In the genomic region with DNA sequence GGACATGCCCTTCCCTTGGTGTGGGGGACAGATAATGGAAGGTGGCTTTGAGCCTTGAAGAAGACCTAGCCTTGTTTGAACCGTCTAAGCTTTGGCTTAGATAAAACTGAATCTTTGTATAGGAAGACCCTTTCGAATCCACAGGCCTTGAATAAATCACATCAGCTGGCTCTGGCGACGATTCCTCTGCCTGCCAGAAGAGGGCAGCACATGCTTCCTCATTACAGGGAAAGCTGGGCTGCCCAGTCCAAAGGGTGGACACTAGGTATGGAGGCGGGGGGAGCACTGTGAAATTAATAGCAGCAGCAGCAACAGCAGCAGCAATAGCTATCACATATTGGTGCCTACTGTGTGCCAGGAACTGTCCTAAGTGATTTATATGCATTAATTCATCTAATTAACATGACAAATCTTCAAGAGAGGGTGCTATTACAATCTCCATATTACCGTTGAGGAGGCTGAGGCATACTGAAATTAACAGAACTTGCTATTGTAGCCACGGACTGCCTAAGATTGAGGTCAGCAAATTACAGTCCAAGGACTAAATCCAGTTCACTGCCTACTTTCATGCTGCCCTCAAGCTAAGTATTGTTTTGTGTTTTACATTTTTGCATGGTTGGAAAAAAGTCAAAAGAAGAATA, we compare ENCODE assay signal across 1 cellular context.
TF ChIP-seq lines count a peak whose summit lies in the region.

No MANE protein-coding gene starts in this region.

TF ChIP-seq in HepG2, 621 proteins besides CTCF, POLR2A, EP300 and RAD21 (continued from another document):
- TF ChIP-seq, protein P1, sequence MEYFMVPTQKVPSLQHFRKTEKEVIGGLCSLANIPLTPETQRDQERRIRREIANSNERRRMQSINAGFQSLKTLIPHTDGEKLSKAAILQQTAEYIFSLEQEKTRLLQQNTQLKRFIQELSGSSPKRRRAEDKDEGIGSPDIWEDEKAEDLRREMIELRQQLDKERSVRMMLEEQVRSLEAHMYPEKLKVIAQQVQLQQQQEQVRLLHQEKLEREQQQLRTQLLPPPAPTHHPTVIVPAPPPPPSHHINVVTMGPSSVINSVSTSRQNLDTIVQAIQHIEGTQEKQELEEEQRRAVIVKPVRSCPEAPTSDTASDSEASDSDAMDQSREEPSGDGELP (IDR thresholded peaks at IDR 0.05; ENCODE audit: borderline replicate concordance, low read depth): peak; percentile 72; the same call in 1 of the 2 replicates
- TF ChIP-seq GFI1 (CRISPR knock-in tag; IDR thresholded peaks at IDR 0.05; ENCODE audit: borderline replicate concordance) (0 out of 2 replicates have a peak, but pooled peaks have one; percentile 57), ARNTL (CRISPR knock-in tag; IDR thresholded peaks at IDR 0.05) (no peak), SALL1 (CRISPR knock-in tag; IDR thresholded peaks at IDR 0.05) (peak; percentile 25; the same call in 1 of the 2 replicates), ZNF614 (CRISPR knock-in tag; IDR thresholded peaks at IDR 0.05; ENCODE audit: borderline replicate concordance) (0 out of 2 replicates have a peak, but pooled peaks have one; percentile 21), TEAD3 (CRISPR knock-in tag; optimal IDR thresholded peaks at IDR 0.05; ENCODE audit: borderline replicate concordance) (peak; percentile 39), MIXL1 (CRISPR knock-in tag; IDR thresholded peaks at IDR 0.05) (peak; percentile 75), HNF4A (CRISPR knock-in tag; IDR thresholded peaks at IDR 0.05) (0 out of 2 replicates have a peak, but pooled peaks have one; percentile 10), STAG1 (CRISPR knock-in tag; IDR thresholded peaks at IDR 0.05) (peak; percentile 68), GABPB1 (CRISPR knock-in tag; IDR thresholded peaks at IDR 0.05) (peak; percentile 69), XRCC5 (optimal IDR thresholded peaks at IDR 0.05; ENCODE audit: low read length) (peak; percentile 80)
- TF ChIP-seq, protein P2, sequence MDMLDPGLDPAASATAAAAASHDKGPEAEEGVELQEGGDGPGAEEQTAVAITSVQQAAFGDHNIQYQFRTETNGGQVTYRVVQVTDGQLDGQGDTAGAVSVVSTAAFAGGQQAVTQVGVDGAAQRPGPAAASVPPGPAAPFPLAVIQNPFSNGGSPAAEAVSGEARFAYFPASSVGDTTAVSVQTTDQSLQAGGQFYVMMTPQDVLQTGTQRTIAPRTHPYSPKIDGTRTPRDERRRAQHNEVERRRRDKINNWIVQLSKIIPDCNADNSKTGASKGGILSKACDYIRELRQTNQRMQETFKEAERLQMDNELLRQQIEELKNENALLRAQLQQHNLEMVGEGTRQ (IDR thresholded peaks at IDR 0.05; ENCODE audit: low read depth, low read length): no peak
- TF ChIP-seq, protein P2 (CRISPR knock-in tag; IDR thresholded peaks at IDR 0.05; ENCODE audit: borderline replicate concordance): no peak
- TF ChIP-seq, protein P3, sequence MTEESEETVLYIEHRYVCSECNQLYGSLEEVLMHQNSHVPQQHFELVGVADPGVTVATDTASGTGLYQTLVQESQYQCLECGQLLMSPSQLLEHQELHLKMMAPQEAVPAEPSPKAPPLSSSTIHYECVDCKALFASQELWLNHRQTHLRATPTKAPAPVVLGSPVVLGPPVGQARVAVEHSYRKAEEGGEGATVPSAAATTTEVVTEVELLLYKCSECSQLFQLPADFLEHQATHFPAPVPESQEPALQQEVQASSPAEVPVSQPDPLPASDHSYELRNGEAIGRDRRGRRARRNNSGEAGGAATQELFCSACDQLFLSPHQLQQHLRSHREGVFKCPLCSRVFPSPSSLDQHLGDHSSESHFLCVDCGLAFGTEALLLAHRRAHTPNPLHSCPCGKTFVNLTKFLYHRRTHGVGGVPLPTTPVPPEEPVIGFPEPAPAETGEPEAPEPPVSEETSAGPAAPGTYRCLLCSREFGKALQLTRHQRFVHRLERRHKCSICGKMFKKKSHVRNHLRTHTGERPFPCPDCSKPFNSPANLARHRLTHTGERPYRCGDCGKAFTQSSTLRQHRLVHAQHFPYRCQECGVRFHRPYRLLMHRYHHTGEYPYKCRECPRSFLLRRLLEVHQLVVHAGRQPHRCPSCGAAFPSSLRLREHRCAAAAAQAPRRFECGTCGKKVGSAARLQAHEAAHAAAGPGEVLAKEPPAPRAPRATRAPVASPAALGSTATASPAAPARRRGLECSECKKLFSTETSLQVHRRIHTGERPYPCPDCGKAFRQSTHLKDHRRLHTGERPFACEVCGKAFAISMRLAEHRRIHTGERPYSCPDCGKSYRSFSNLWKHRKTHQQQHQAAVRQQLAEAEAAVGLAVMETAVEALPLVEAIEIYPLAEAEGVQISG (CRISPR knock-in tag; IDR thresholded peaks at IDR 0.05): peak; percentile 32; the same call in 1 of the 2 replicates
- TF ChIP-seq, protein P4, sequence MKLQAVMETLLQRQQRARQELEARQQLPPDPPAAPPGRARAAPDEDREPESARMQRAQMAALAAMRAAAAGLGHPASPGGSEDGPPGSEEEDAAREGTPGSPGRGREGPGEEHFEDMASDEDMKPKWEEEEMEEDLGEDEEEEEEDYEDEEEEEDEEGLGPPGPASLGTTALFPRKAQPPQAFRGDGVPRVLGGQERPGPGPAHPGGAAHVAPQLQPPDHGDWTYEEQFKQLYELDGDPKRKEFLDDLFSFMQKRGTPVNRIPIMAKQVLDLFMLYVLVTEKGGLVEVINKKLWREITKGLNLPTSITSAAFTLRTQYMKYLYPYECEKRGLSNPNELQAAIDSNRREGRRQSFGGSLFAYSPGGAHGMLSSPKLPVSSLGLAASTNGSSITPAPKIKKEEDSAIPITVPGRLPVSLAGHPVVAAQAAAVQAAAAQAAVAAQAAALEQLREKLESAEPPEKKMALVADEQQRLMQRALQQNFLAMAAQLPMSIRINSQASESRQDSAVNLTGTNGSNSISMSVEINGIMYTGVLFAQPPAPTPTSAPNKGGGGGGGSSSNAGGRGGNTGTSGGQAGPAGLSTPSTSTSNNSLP (IDR thresholded peaks at IDR 0.05; ENCODE audit: low read depth, low read length): 0 out of 2 replicates have a peak, but pooled peaks have one; percentile 16
